In genomic region chr16:88698694-88699045, GRCh38 we compare ENCODE assay signal across 18 cellular contexts. TPM values are rescaled to one million over a fixed set of nuclear protein-coding genes. Genes with fewer than 3 reads are reported as not detected.
DNase-seq lines count a peak whose midpoint lies in the region; ATAC-seq and TF ChIP-seq lines count a peak whose summit lies in the region.
"Had no signal": no experiment of that assay in that cellular context is flagged by ENCODE, and none has a peak within 500 bp of the region (broad histone marks: within the 10 kb centered on the region; RNA-seq: fewer than 3 reads in every experiment).

No MANE protein-coding gene starts in this region.

- H3K27me3 Mint-ChIP-seq in activated CD4-positive, alpha-beta T cell treated with anti-CD3 and anti-CD28 coated beads, Interleukin-2, amount 10 ng/mL, durations not matched to agents 7 days and 5 days, result no peaks in the 10 kb centered on the region
- no peaks in the 10 kb centered on the region for H3K27me3 Mint-ChIP-seq in activated CD4-positive, alpha-beta T cell treated with anti-CD3 and anti-CD28 coated beads for 36 hours
- H3K27me3 Mint-ChIP-seq in IgD-negative memory B cell, result no peaks in the 10 kb centered on the region
- no peaks in the 10 kb centered on the region for H3K27me3 Mint-ChIP-seq in stimulated activated memory B cell treated with anti-CD40 and anti-IgM and Interleukin-4, amounts not matched to agents 10 μg/mL and 1 μg/mL and 100 μg/mL, for 72 hours

- H3K27ac Mint-ChIP-seq in activated CD4-positive, alpha-beta T cell treated with anti-CD3 and anti-CD28 coated beads, Interleukin-2, amount 10 ng/mL, durations not matched to agents 7 days and 5 days, result peak overlapping the region; percentile 78
- H3K27ac Mint-ChIP-seq in activated CD4-positive, alpha-beta T cell treated with anti-CD3 and anti-CD28 coated beads for 36 hours, result no peak overlapping the region
- peak overlapping the region in 2 of 3 donors; percentile 85 to 96 for H3K27ac Mint-ChIP-seq in IgD-negative memory B cell
- peak overlapping the region; percentile 62 for H3K27ac Mint-ChIP-seq in stimulated activated memory B cell treated with anti-CD40 and anti-IgM and Interleukin-4, amounts not matched to agents 10 μg/mL and 1 μg/mL and 100 μg/mL, for 72 hours

- CTCF ChIA-PET in activated CD4-positive, alpha-beta T cell treated with anti-CD3 and anti-CD28 coated beads, Interleukin-2, amount 10 ng/mL, durations not matched to agents 7 days and 5 days (lab: Charles Lee), result no interaction called here
- CTCF ChIA-PET in activated CD4-positive, alpha-beta T cell treated with anti-CD3 and anti-CD28 coated beads for 36 hours (lab: Charles Lee), result no interaction called here

- H3K27me3 ChIP-seq in lower lobe of right lung (ENCODE audit: low read depth), result no peaks in the 10 kb centered on the region
- H3K27me3 ChIP-seq: BE2C had no signal

- TF ChIP-seq CTCF in lower lobe of right lung (IDR thresholded peaks at IDR 0.05), result no peak

- no peak for DNase-seq in activated CD4-positive, alpha-beta T cell treated with anti-CD3 and anti-CD28 coated beads, Interleukin-2, amount 10 ng/mL, durations not matched to agents 7 days and 5 days
- no peak for DNase-seq in activated CD4-positive, alpha-beta T cell treated with anti-CD3 and anti-CD28 coated beads for 36 hours
- DNase-seq in lower lobe of right lung (no peak), DMS53 (lab: John Stamatoyannopoulos, UW) (no peak), AML-193 (lab: John Stamatoyannopoulos, UW) (no peak)
- DNase-seq: BE2C, DMS79, GOT3, KBM-7, NCI-H1417, NCI-H187 treated with DMSO at 0.1 percent for 48 hours, NCI-H226, NCI-H524, PC-9 had no signal

- no peak overlapping the region for H3K4me3 Mint-ChIP-seq in activated CD4-positive, alpha-beta T cell treated with anti-CD3 and anti-CD28 coated beads, Interleukin-2, amount 10 ng/mL, durations not matched to agents 7 days and 5 days
- H3K4me3 Mint-ChIP-seq in activated CD4-positive, alpha-beta T cell treated with anti-CD3 and anti-CD28 coated beads for 36 hours, result no peak overlapping the region
- H3K4me3 Mint-ChIP-seq in IgD-negative memory B cell, result peak overlapping the region in 2 of 4 donors; percentile 66 to 85
- no peak overlapping the region for H3K4me3 Mint-ChIP-seq in stimulated activated memory B cell treated with anti-CD40 and anti-IgM and Interleukin-4, amounts not matched to agents 10 μg/mL and 1 μg/mL and 100 μg/mL, for 72 hours

- peaks cover 57% of the 10 kb centered on the region for H3K36me3 ChIP-seq in lower lobe of right lung

- no peaks in the 10 kb centered on the region for H3K9me3 Mint-ChIP-seq in activated CD4-positive, alpha-beta T cell treated with anti-CD3 and anti-CD28 coated beads, Interleukin-2, amount 10 ng/mL, durations not matched to agents 7 days and 5 days
- H3K9me3 Mint-ChIP-seq in activated CD4-positive, alpha-beta T cell treated with anti-CD3 and anti-CD28 coated beads for 36 hours (ENCODE audit: low read depth), result no peaks in the 10 kb centered on the region
- no peaks in the 10 kb centered on the region for H3K9me3 Mint-ChIP-seq in IgD-negative memory B cell
- H3K9me3 Mint-ChIP-seq in stimulated activated memory B cell treated with anti-CD40 and anti-IgM and Interleukin-4, amounts not matched to agents 10 μg/mL and 1 μg/mL and 100 μg/mL, for 72 hours, result no peaks in the 10 kb centered on the region

- H3K4me1 Mint-ChIP-seq in activated CD4-positive, alpha-beta T cell treated with anti-CD3 and anti-CD28 coated beads, Interleukin-2, amount 10 ng/mL, durations not matched to agents 7 days and 5 days, result peaks cover 64% of the 10 kb centered on the region
- peaks cover 46% of the 10 kb centered on the region for H3K4me1 Mint-ChIP-seq in activated CD4-positive, alpha-beta T cell treated with anti-CD3 and anti-CD28 coated beads for 36 hours
- H3K4me1 Mint-ChIP-seq in IgD-negative memory B cell, result peaks cover 29 to 31% (median 31%) of the 10 kb centered on the region in 3 donors
- H3K4me1 Mint-ChIP-seq in stimulated activated memory B cell treated with anti-CD40 and anti-IgM and Interleukin-4, amounts not matched to agents 10 μg/mL and 1 μg/mL and 100 μg/mL, for 72 hours, result peaks cover 71% of the 10 kb centered on the region

- H3K4me1 ChIP-seq in lower lobe of right lung, result peaks cover 53% of the 10 kb centered on the region
- H3K4me1 ChIP-seq: BE2C had no signal

- H3K4me3 ChIP-seq in lower lobe of right lung, result no peak overlapping the region
- H3K4me3 ChIP-seq: PC-9 had no signal

- H3K36me3 Mint-ChIP-seq in activated CD4-positive, alpha-beta T cell treated with anti-CD3 and anti-CD28 coated beads, Interleukin-2, amount 10 ng/mL, durations not matched to agents 7 days and 5 days (ENCODE audit: low read depth), result peaks cover 62% of the 10 kb centered on the region
- H3K36me3 Mint-ChIP-seq in activated CD4-positive, alpha-beta T cell treated with anti-CD3 and anti-CD28 coated beads for 36 hours (ENCODE audit: low read depth), result peaks cover 29% of the 10 kb centered on the region
- H3K36me3 Mint-ChIP-seq in IgD-negative memory B cell, result no peaks in the 10 kb centered on the region
- H3K36me3 Mint-ChIP-seq in stimulated activated memory B cell treated with anti-CD40 and anti-IgM and Interleukin-4, amounts not matched to agents 10 μg/mL and 1 μg/mL and 100 μg/mL, for 72 hours, result peaks cover 11% of the 10 kb centered on the region

- no peaks in the 10 kb centered on the region for H3K9me3 ChIP-seq in lower lobe of right lung
- H3K9me3 ChIP-seq: BE2C had no signal

- intact Hi-C loops in activated CD4-positive, alpha-beta T cell treated with anti-CD3 and anti-CD28 coated beads for 36 hours (cut with DNase I, micrococcal nuclease), result no loop called here
- intact Hi-C loops in lower lobe of right lung (cut with DNase I), result no loop called here

- POLR2A ChIA-PET in activated CD4-positive, alpha-beta T cell treated with anti-CD3 and anti-CD28 coated beads, Interleukin-2, amount 10 ng/mL, durations not matched to agents 7 days and 5 days (lab: Charles Lee), result no interaction called here
- POLR2A ChIA-PET in activated CD4-positive, alpha-beta T cell treated with anti-CD3 and anti-CD28 coated beads for 36 hours (lab: Charles Lee), result no interaction called here

- ATAC-seq in activated CD4-positive, alpha-beta T cell treated with anti-CD3 and anti-CD28 coated beads for 36 hours, result no peak
- ATAC-seq in lower lobe of right lung (no peak), HG02970 (IDR thresholded peaks at IDR 0.05; ENCODE audit: low FRiP score, unreplicated experiment) (no peak)
- ATAC-seq in stimulated activated memory B cell treated with anti-CD40 and anti-IgM and Interleukin-4, amounts not matched to agents 10 μg/mL and 1 μg/mL and 100 μg/mL, for 72 hours, result peak; percentile 54

- H3K27ac ChIP-seq in lower lobe of right lung, result peak overlapping the region; percentile 89
- H3K27ac ChIP-seq: 22Rv1, PC-9 had no signal

RNA-seq across cellular contexts. Expression of gene RNF166, which starts 7.5 kb away (rescaled TPM):
- 100 to 1,000 TPM; 214 to 234 TPM for total RNA-seq in activated CD4-positive, alpha-beta T cell treated with anti-CD3 and anti-CD28 coated beads, Interleukin-2, amount 10 ng/mL, durations not matched to agents 7 days and 5 days
- total RNA-seq in activated CD4-positive, alpha-beta T cell treated with anti-CD3 and anti-CD28 coated beads for 36 hours, result 10 to 100 TPM; 44.0 to 49.7 TPM
- 33.9 TPM for polyA plus RNA-seq in IgD-negative memory B cell
- 61.9 TPM for total RNA-seq in lower lobe of right lung

RNA-seq across cellular contexts. Expression of gene CTU2, which starts 7.6 kb away (rescaled TPM):
- total RNA-seq in activated CD4-positive, alpha-beta T cell treated with anti-CD3 and anti-CD28 coated beads, Interleukin-2, amount 10 ng/mL, durations not matched to agents 7 days and 5 days, result 10 to 100 TPM; 20.5 to 27.2 TPM
- total RNA-seq in activated CD4-positive, alpha-beta T cell treated with anti-CD3 and anti-CD28 coated beads for 36 hours, result 10 to 100 TPM; 29.6 to 36.2 TPM
- 12.1 TPM for polyA plus RNA-seq in IgD-negative memory B cell
- total RNA-seq in lower lobe of right lung, result 14.5 TPM

RNA-seq across cellular contexts. Expression of gene SNAI3, which starts 12.4 kb away (rescaled TPM):
- total RNA-seq in activated CD4-positive, alpha-beta T cell treated with anti-CD3 and anti-CD28 coated beads, Interleukin-2, amount 10 ng/mL, durations not matched to agents 7 days and 5 days, result 10 to 100 TPM; 21.0 to 24.2 TPM
- total RNA-seq in activated CD4-positive, alpha-beta T cell treated with anti-CD3 and anti-CD28 coated beads for 36 hours, result 1 to 10 TPM; 3.6 to 4.1 TPM
- polyA plus RNA-seq in IgD-negative memory B cell, result 12.3 TPM
- 6.1 TPM for total RNA-seq in lower lobe of right lung

RNA-seq across cellular contexts. Expression of gene MVD, which starts 35.8 kb away (rescaled TPM):
- 10 to 100 TPM; 65.3 to 72.3 TPM for total RNA-seq in activated CD4-positive, alpha-beta T cell treated with anti-CD3 and anti-CD28 coated beads, Interleukin-2, amount 10 ng/mL, durations not matched to agents 7 days and 5 days
- 10 to 100 TPM; 62.8 to 81.1 TPM for total RNA-seq in activated CD4-positive, alpha-beta T cell treated with anti-CD3 and anti-CD28 coated beads for 36 hours
- polyA plus RNA-seq in IgD-negative memory B cell, result 26.0 TPM
- total RNA-seq in lower lobe of right lung, result 71.8 TPM

RNA-seq across cellular contexts. Expression of gene CYBA, which starts 47.8 kb away (rescaled TPM):
- total RNA-seq in activated CD4-positive, alpha-beta T cell treated with anti-CD3 and anti-CD28 coated beads, Interleukin-2, amount 10 ng/mL, durations not matched to agents 7 days and 5 days, result 100 to 1,000 TPM; 486 to 586 TPM
- 100 to 1,000 TPM; 155 to 200 TPM for total RNA-seq in activated CD4-positive, alpha-beta T cell treated with anti-CD3 and anti-CD28 coated beads for 36 hours
- 1,890 TPM for polyA plus RNA-seq in IgD-negative memory B cell
- total RNA-seq in lower lobe of right lung, result 371 TPM
